ENCODE assay signal across 15 cellular contexts in genomic region chr19:14520543-14520942, GRCh38. TPM values are rescaled to one million over a fixed set of nuclear protein-coding genes. Genes with fewer than 3 reads are reported as not detected.
DNase-seq lines count a peak whose midpoint lies in the region; ATAC-seq and TF ChIP-seq lines count a peak whose summit lies in the region.
"Had no signal": no experiment of that assay in that cellular context is flagged by ENCODE, and none has a peak within 500 bp of the region (broad histone marks: within the 10 kb centered on the region; RNA-seq: fewer than 3 reads in every experiment).

No MANE protein-coding gene starts in this region.

- no peak overlapping the region for H3K4me3 ChIP-seq in SK-N-SH (ENCODE audit: low read depth in 2 of 2, low read length in 1 of 2)
- no peak overlapping the region for H3K4me3 ChIP-seq in Panc1 (ENCODE audit: low read depth in 2 of 2, low read length in 2 of 2)
- H3K4me3 ChIP-seq in colonic mucosa = no peak overlapping the region
- no peak overlapping the region for H3K4me3 ChIP-seq in gastrocnemius medialis
- H3K4me3 ChIP-seq: thyroid gland had no signal

- H3K9ac ChIP-seq in SK-N-SH (peak overlapping the region; percentile 52), colonic mucosa (ENCODE audit: low read depth in 2 of 2, low read length in 2 of 2) (no peak overlapping the region)

- TF ChIP-seq EP300 in SK-N-SH (IDR thresholded peaks at IDR 0.05; ENCODE audit: borderline replicate concordance in 1 of 2, low read depth in 1 of 2, low read length in 1 of 2) = no peak

- H3K4me1 ChIP-seq in SK-N-SH (ENCODE audit: control insufficient read depth in 1 of 2, insufficient read depth in 2 of 2, low read depth in 1 of 2, low read length in 1 of 2) = peaks cover 19 to 36% of the 10 kb centered on the region in 2 experiments; a peak in 3 of 4 replicates
- peaks cover 27% of the 10 kb centered on the region for H3K4me1 ChIP-seq in Panc1 (ENCODE audit: control insufficient read depth, insufficient read depth, low read length)
- peaks cover 16% of the 10 kb centered on the region for H3K4me1 ChIP-seq in colonic mucosa
- H3K4me1 ChIP-seq in gastrocnemius medialis = peaks cover 24% of the 10 kb centered on the region in 2 donors

- DNase-seq in SK-N-SH (no peak), Panc1 (ENCODE audit: low read depth, low spot score) (no peak), colonic mucosa (no peak), gastrocnemius medialis (no peak), hippocampal formation (lab: John Stamatoyannopoulos, UW) (no peak), NCI-H2227 (lab: John Stamatoyannopoulos, UW; ENCODE audit: unreplicated experiment) (no peak)
- DNase-seq: 8988T; activated effector memory CD4-positive, alpha-beta T cell treated with anti-CD3 and anti-CD28 coated beads, Interleukin-2, amount 50 U/mL, for 16 hours; NCI-H524 treated with DMSO at 0.1 percent for 48 hours; Right ventricle myocardium superior; thyroid gland had no signal

- in situ Hi-C loops in Panc1 (cut with HindIII; ENCODE audit: low pct_unique_long_range_greater_than_20kb, low sequenced_read_pairs) = no loop called here
- in situ Hi-C loops in gastrocnemius medialis (cut with MboI; ENCODE audit: low sequenced_read_pairs in 4 of 4) = no loop called here

- peak overlapping the region; percentile 50 for H3K4me2 ChIP-seq in SK-N-SH

- H3K36me3 ChIP-seq in SK-N-SH (replicated peaks in 1 of 2; ENCODE audit: control insufficient read depth in 1 of 2, insufficient read depth in 2 of 2, low read length in 1 of 2) (peaks cover 8 to 11% of the 10 kb centered on the region in 2 experiments), Panc1 (ENCODE audit: control insufficient read depth, insufficient read depth, low read length) (peaks cover 7% of the 10 kb centered on the region), colonic mucosa (peaks cover 5% of the 10 kb centered on the region), gastrocnemius medialis (peaks cover 0 to 10% of the 10 kb centered on the region in 2 donors)

- ATAC-seq in SK-N-SH treated with all-trans-retinoic acid at 6 μM for 48 hours (no peak), Panc1 (no peak), gastrocnemius medialis (no peak), HG02571 (IDR thresholded peaks at IDR 0.05; ENCODE audit: unreplicated experiment) (no peak)

- H4K20me1 ChIP-seq in SK-N-SH (ENCODE audit: insufficient read depth) = peaks cover 21% of the 10 kb centered on the region

- H3F3A ChIP-seq in SK-N-SH (replicated peaks; ENCODE audit: insufficient read depth) = peaks cover 30% of the 10 kb centered on the region

- H3K27me3 ChIP-seq in SK-N-SH (ENCODE audit: insufficient read depth) = no peaks in the 10 kb centered on the region
- no peaks in the 10 kb centered on the region for H3K27me3 ChIP-seq in Panc1 (ENCODE audit: control insufficient read depth, insufficient read depth, low read length)
- no peaks in the 10 kb centered on the region for H3K27me3 ChIP-seq in colonic mucosa
- H3K27me3 ChIP-seq in gastrocnemius medialis = no peaks in the 10 kb centered on the region
- H3K27me3 ChIP-seq: thyroid gland had no signal

- H3K79me2 ChIP-seq in SK-N-SH (ENCODE audit: insufficient read depth) = peaks cover 26% of the 10 kb centered on the region

- TF ChIP-seq CTCF in SK-N-SH (IDR thresholded peaks at IDR 0.05) (no peak), Panc1 (IDR thresholded peaks at IDR 0.05) (no peak), colonic mucosa (IDR thresholded peaks at IDR 0.05) (no peak), gastrocnemius medialis (IDR thresholded peaks at IDR 0.05 in 4 of 5, conservative IDR thresholded peaks at IDR 0.05 in 1 of 5) (no peak)

- WGBS in SK-N-SH (ENCODE audit: low lambda C conversion rate) = 80% methylated on average over 4 of the region's 4 CpGs

- H2AFZ ChIP-seq in SK-N-SH (ENCODE audit: low read depth) = no peak overlapping the region

- BruUV-seq in Panc1 (replicated peaks; lab: Mats Ljungman, UMichigan) = no TSS peak

- H3K27ac ChIP-seq in SK-N-SH (ENCODE audit: low read depth in 2 of 2, low read length in 1 of 2) (peak overlapping the region in 1 of 2 experiments; percentile 95; a peak in 2 of 4 replicates), Panc1 (ENCODE audit: low read length) (peak overlapping the region; percentile 93), colonic mucosa (peak overlapping the region; percentile 97), gastrocnemius medialis (peak overlapping the region; percentile 95 to 100 (median 98))
- H3K27ac ChIP-seq: VCaP had no signal

- POLR2A ChIA-PET in SK-N-SH (lab: Yijun Ruan, JAX) = interaction anchor here (0.7 kb wide), 1 partner anchor 55 kb away, joined by 3 read pairs; no protein-coding TSS in a partner anchor
- POLR2A ChIA-PET in Panc1 (lab: Charles Lee) = no interaction called here

- CTCF ChIA-PET in SK-N-SH (lab: Yijun Ruan, JAX) (no interaction called here), Panc1 (lab: Charles Lee) (no interaction called here)

- H3K9me3 ChIP-seq in SK-N-SH = no peaks in the 10 kb centered on the region
- no peaks in the 10 kb centered on the region for H3K9me3 ChIP-seq in Panc1 (ENCODE audit: control insufficient read depth, insufficient read depth, low read depth, low read length)
- H3K9me3 ChIP-seq in colonic mucosa = no peaks in the 10 kb centered on the region
- no peaks in the 10 kb centered on the region for H3K9me3 ChIP-seq in gastrocnemius medialis
- H3K9me3 ChIP-seq: thyroid gland had no signal

- intact Hi-C loops in Panc1 (cut with micrococcal nuclease; ENCODE audit: unreplicated experiment) (no loop called here), colonic mucosa (cut with DNase I) (no loop called here), gastrocnemius medialis (cut with DNase I; ENCODE audit: low total_unique reads) (no loop called here)

- no peaks in the 10 kb centered on the region for H3K9me2 ChIP-seq in SK-N-SH

- no peak for TF ChIP-seq POLR2A in gastrocnemius medialis (IDR thresholded peaks at IDR 0.05)

- TF ChIP-seq RAD21 in SK-N-SH (IDR thresholded peaks at IDR 0.05; ENCODE audit: low read length) = no peak

TF ChIP-seq in SK-N-SH, 30 proteins besides CTCF, POLR2A, EP300 and RAD21:
- TF ChIP-seq MEF2A (IDR thresholded peaks at IDR 0.05; ENCODE audit: borderline replicate concordance, low read depth) = no peak
- TF ChIP-seq RFX5 (IDR thresholded peaks at IDR 0.05; ENCODE audit: low read length) = no peak
- TF ChIP-seq MXI1 (IDR thresholded peaks at IDR 0.05; ENCODE audit: low read depth, low read length) = no peak
- TF ChIP-seq TEAD4 (IDR thresholded peaks at IDR 0.05; ENCODE audit: borderline replicate concordance, insufficient read depth) = no peak
- no peak for TF ChIP-seq CHD2 (IDR thresholded peaks at IDR 0.05; ENCODE audit: low read length, partially characterized antibody)
- TF ChIP-seq, protein P1, sequence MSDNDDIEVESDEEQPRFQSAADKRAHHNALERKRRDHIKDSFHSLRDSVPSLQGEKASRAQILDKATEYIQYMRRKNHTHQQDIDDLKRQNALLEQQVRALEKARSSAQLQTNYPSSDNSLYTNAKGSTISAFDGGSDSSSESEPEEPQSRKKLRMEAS (IDR thresholded peaks at IDR 0.05; ENCODE audit: low read depth) = no peak

TF ChIP-seq in SK-N-SH treated with all-trans-retinoic acid at 6 μM for 48 hours, 23 proteins besides CTCF, POLR2A, EP300 and RAD21:
- TF ChIP-seq, protein P2, sequence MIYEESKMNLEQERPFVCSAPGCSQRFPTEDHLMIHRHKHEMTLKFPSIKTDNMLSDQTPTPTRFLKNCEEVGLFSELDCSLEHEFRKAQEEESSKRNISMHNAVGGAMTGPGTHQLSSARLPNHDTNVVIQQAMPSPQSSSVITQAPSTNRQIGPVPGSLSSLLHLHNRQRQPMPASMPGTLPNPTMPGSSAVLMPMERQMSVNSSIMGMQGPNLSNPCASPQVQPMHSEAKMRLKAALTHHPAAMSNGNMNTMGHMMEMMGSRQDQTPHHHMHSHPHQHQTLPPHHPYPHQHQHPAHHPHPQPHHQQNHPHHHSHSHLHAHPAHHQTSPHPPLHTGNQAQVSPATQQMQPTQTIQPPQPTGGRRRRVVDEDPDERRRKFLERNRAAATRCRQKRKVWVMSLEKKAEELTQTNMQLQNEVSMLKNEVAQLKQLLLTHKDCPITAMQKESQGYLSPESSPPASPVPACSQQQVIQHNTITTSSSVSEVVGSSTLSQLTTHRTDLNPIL (CRISPR knock-in tag; IDR thresholded peaks at IDR 0.05; ENCODE audit: low read depth) = no peak
- TF ChIP-seq ZNF8 (CRISPR knock-in tag; IDR thresholded peaks at IDR 0.05) (no peak), CSDC2 (CRISPR knock-in tag; IDR thresholded peaks at IDR 0.05) (no peak), ISL1 (CRISPR knock-in tag; IDR thresholded peaks at IDR 0.05) (no peak)

RNA-seq across cellular contexts. Expression of gene DNAJB1, which starts 2.3 kb away (rescaled TPM):
- polyA plus RNA-seq in SK-N-SH (2012; rRNA removed) = 95.7 and 103 TPM in 2 replicates
- 95.9 and 110 TPM in 2 replicates for polyA plus RNA-seq in SK-N-SH (2012; cell fraction: cytosol; rRNA removed)
- 65.8 and 66.3 TPM in 2 replicates for polyA plus RNA-seq in SK-N-SH (2012; cell fraction: nucleus; rRNA removed)
- total RNA-seq in Panc1 (2021; ENCODE audit: unreplicated experiment) = 149 TPM
- 101 TPM for polyA plus RNA-seq in Panc1 (2012; ENCODE audit: insufficient read length)
- total RNA-seq in colonic mucosa = 100 to 1,000 TPM; 127 to 148 TPM
- 10 to 100 TPM; 12.3 to 27.3 (median 16.6) TPM for total RNA-seq in gastrocnemius medialis

RNA-seq across cellular contexts. Expression of gene TECR, which starts 8.9 kb away (rescaled TPM):
- polyA plus RNA-seq in SK-N-SH (2012; rRNA removed) = 87.9 and 110 TPM in 2 replicates
- 32.4 and 57.6 TPM in 2 replicates for polyA plus RNA-seq in SK-N-SH (2012; cell fraction: cytosol; rRNA removed)
- 142 and 144 TPM in 2 replicates for polyA plus RNA-seq in SK-N-SH (2012; cell fraction: nucleus; rRNA removed)
- total RNA-seq in Panc1 (2021; ENCODE audit: unreplicated experiment) (233 TPM), colonic mucosa (100 to 1,000 TPM; 136 to 201 TPM), gastrocnemius medialis (100 to 1,000 TPM in 2 of 4 donors, 10 to 100 TPM in 2; 56.2 to 155 (median 113) TPM)
- polyA plus RNA-seq in Panc1 (2012; ENCODE audit: insufficient read length) = 250 TPM

RNA-seq across cellular contexts. Expression of gene GIPC1, which starts 24.6 kb away (rescaled TPM):
- polyA plus RNA-seq in SK-N-SH (2012; rRNA removed) = 138 and 144 TPM in 2 replicates
- polyA plus RNA-seq in SK-N-SH (2012; cell fraction: cytosol; rRNA removed) = 64.3 and 109 TPM in 2 replicates
- polyA plus RNA-seq in SK-N-SH (2012; cell fraction: nucleus; rRNA removed) = 108 and 111 TPM in 2 replicates
- total RNA-seq in Panc1 (2021; ENCODE audit: unreplicated experiment) = 160 TPM
- 339 TPM for polyA plus RNA-seq in Panc1 (2012; ENCODE audit: insufficient read length)
- total RNA-seq in colonic mucosa = 100 to 1,000 TPM; 281 to 404 TPM
- total RNA-seq in gastrocnemius medialis = 10 to 100 TPM; 18.4 to 70.3 (median 54.7) TPM

RNA-seq across cellular contexts. Expression of gene PTGER1, which starts 45.4 kb away (rescaled TPM):
- polyA plus RNA-seq in SK-N-SH (2012; rRNA removed) = 4.6 and 6.0 TPM in 2 replicates
- 2.0 and 3.4 TPM in 2 replicates for polyA plus RNA-seq in SK-N-SH (2012; cell fraction: cytosol; rRNA removed)
- 2.4 and 3.9 TPM in 2 replicates for polyA plus RNA-seq in SK-N-SH (2012; cell fraction: nucleus; rRNA removed)
- total RNA-seq in Panc1 (2021; ENCODE audit: unreplicated experiment) (2.2 TPM), colonic mucosa (under 1 TPM; 0.35 to 0.72 TPM), gastrocnemius medialis (under 1 TPM in 1 of 4 donors, not detected in 3; 0.29 TPM)
- 3.2 TPM for polyA plus RNA-seq in Panc1 (2012; ENCODE audit: insufficient read length)
- total RNA-seq: mononuclear cell, Right ventricle myocardium superior had no signal

RNA-seq across cellular contexts. Expression of gene NDUFB7, which starts 51.3 kb away (rescaled TPM):
- polyA plus RNA-seq in SK-N-SH (2012; rRNA removed) = 458 and 465 TPM in 2 replicates
- polyA plus RNA-seq in SK-N-SH (2012; cell fraction: cytosol; rRNA removed) = 199 and 306 TPM in 2 replicates
- 166 and 323 TPM in 2 replicates for polyA plus RNA-seq in SK-N-SH (2012; cell fraction: nucleus; rRNA removed)
- 180 TPM for total RNA-seq in Panc1 (2021; ENCODE audit: unreplicated experiment)
- polyA plus RNA-seq in Panc1 (2012; ENCODE audit: insufficient read length) = 341 TPM
- total RNA-seq in colonic mucosa = 100 to 1,000 TPM; 216 to 302 TPM
- 100 to 1,000 TPM; 344 to 756 (median 532) TPM for total RNA-seq in gastrocnemius medialis
